ENCODE assay signal across 25 cellular contexts in genomic region chr1:18088077-18088594, GRCh38. TPM values are rescaled to one million over a fixed set of nuclear protein-coding genes. Genes with fewer than 3 reads are reported as not detected.
"Had no signal": no experiment of that assay in that cellular context is flagged by ENCODE, and none has a peak within 500 bp of the region (broad histone marks: within the 10 kb centered on the region; RNA-seq: fewer than 3 reads in every experiment).

No MANE protein-coding gene starts in this region.

- H3K27me3 ChIP-seq: vagina had no signal

- H3K4me3 Mint-ChIP-seq: natural killer cell treated with Interleukin-12 subunit alpha and Interleukin-12 subunit beta and Interleukin-15 and Interleukin-18, amount 100 ng/mL, for 72 hours; stimulated activated memory B cell treated with anti-CD40 and anti-IgM and Interleukin-4, amounts not matched to agents 10 μg/mL and 1 μg/mL and 100 μg/mL, for 72 hours; stimulated activated naive CD8-positive, alpha-beta T cell treated with anti-CD3 and anti-CD28 coated beads, Interleukin-15, Interleukin-2, amounts not matched to agents 100 ng/mL and 50 ng/mL, for 24 hours had no signal

- H3K27ac ChIP-seq: esophagus squamous epithelium, gastroesophageal sphincter, spleen, tibial artery, upper lobe of right lung, vagina had no signal

- H3K4me3 ChIP-seq: esophagus squamous epithelium, gastroesophageal sphincter, lung, spleen, tibial artery, upper lobe of right lung, vagina had no signal

- DNase-seq: dermis blood vessel endothelial cell; esophagus squamous epithelium; foreskin fibroblast; glutamatergic neuron; left ventricle myocardium superior; mesenchymal stem cell; midbrain; spleen; stimulated activated CD4-positive, alpha-beta T cell treated with anti-CD3 and anti-CD28 coated beads, Interleukin-15, amount 100 ng/mL, for 24 hours; stimulated activated CD4-positive, alpha-beta T cell treated with anti-CD3 and anti-CD28 coated beads, Interleukin-1b, Interleukin-23, amount 100 ng/mL, for 48 hours; stimulated activated CD4-positive, alpha-beta T cell treated with anti-CD3 and anti-CD28 coated beads, Interleukin-4, amount 100 ng/mL, for 24 hours; tibial artery; upper lobe of right lung had no signal

- H3K4me1 ChIP-seq: esophagus squamous epithelium, gastroesophageal sphincter, spleen, upper lobe of right lung, vagina had no signal

- ATAC-seq: gastroesophageal sphincter; left ventricle myocardium superior; natural killer cell treated with Interleukin-12 subunit alpha and Interleukin-12 subunit beta and Interleukin-15 and Interleukin-18, amount 100 ng/mL, for 72 hours; sciatic nerve; stimulated activated memory B cell treated with anti-CD40 and anti-IgM and Interleukin-4, amounts not matched to agents 10 μg/mL and 1 μg/mL and 100 μg/mL, for 72 hours; upper lobe of right lung had no signal

- H3K36me3 Mint-ChIP-seq: natural killer cell treated with Interleukin-12 subunit alpha and Interleukin-12 subunit beta and Interleukin-15 and Interleukin-18, amount 100 ng/mL, for 72 hours; stimulated activated memory B cell treated with anti-CD40 and anti-IgM and Interleukin-4, amounts not matched to agents 10 μg/mL and 1 μg/mL and 100 μg/mL, for 72 hours had no signal

- FAIRE-seq: keratinocyte had no signal

- H3K27ac Mint-ChIP-seq: natural killer cell treated with Interleukin-12 subunit alpha and Interleukin-12 subunit beta and Interleukin-15 and Interleukin-18, amount 100 ng/mL, for 72 hours; stimulated activated memory B cell treated with anti-CD40 and anti-IgM and Interleukin-4, amounts not matched to agents 10 μg/mL and 1 μg/mL and 100 μg/mL, for 72 hours; stimulated activated naive CD8-positive, alpha-beta T cell treated with anti-CD3 and anti-CD28 coated beads, Interleukin-15, Interleukin-2, amounts not matched to agents 100 ng/mL and 50 ng/mL, for 24 hours had no signal

- H3K9me3 Mint-ChIP-seq: natural killer cell treated with Interleukin-12 subunit alpha and Interleukin-12 subunit beta and Interleukin-15 and Interleukin-18, amount 100 ng/mL, for 72 hours; stimulated activated memory B cell treated with anti-CD40 and anti-IgM and Interleukin-4, amounts not matched to agents 10 μg/mL and 1 μg/mL and 100 μg/mL, for 72 hours; stimulated activated naive CD8-positive, alpha-beta T cell treated with anti-CD3 and anti-CD28 coated beads, Interleukin-15, Interleukin-2, amounts not matched to agents 100 ng/mL and 50 ng/mL, for 24 hours had no signal

- H3K9me3 ChIP-seq: esophagus squamous epithelium, gastroesophageal sphincter, tibial artery, upper lobe of right lung, vagina had no signal

- H3K4me1 Mint-ChIP-seq: stimulated activated memory B cell treated with anti-CD40 and anti-IgM and Interleukin-4, amounts not matched to agents 10 μg/mL and 1 μg/mL and 100 μg/mL, for 72 hours had no signal

- H3K36me3 ChIP-seq: esophagus squamous epithelium, gastroesophageal sphincter, spleen, tibial artery, upper lobe of right lung, vagina had no signal

RNA-seq across cellular contexts. Expression of gene IGSF21, which starts 19.5 kb away (rescaled TPM):
- total RNA-seq: dermis blood vessel endothelial cell; epithelial cell of proximal tubule; natural killer cell treated with Interleukin-12 subunit alpha and Interleukin-12 subunit beta and Interleukin-15 and Interleukin-18, amount 100 ng/mL, for 72 hours; osteoblast; pulmonary artery endothelial cell; skeletal muscle tissue had no signal
- polyA plus RNA-seq: keratinocyte had no signal
